Comparison of ENCODE assay signal across 22 cellular contexts in genomic region chr15:77473328-77473727, GRCh38.
"Had no signal": no experiment of that assay in that cellular context is flagged by ENCODE, and none has a peak within 500 bp of the region (broad histone marks: within the 10 kb centered on the region; RNA-seq: fewer than 3 reads in every experiment).

No MANE protein-coding gene starts in this region.

- FAIRE-seq: endometrium, kidney, TTC549 had no signal

- H3K27ac Mint-ChIP-seq: dendritic cell treated with granulocyte-macrophage colony-stimulating factor and Interleukin-4, amounts not matched to agents 40 ng/mL and 50 ng/mL, for 4 days; progenitor cell of endocrine pancreas; stimulated activated naive CD8-positive, alpha-beta T cell treated with anti-CD3 and anti-CD28 coated beads, Interleukin-15, Interleukin-2, amounts not matched to agents 100 ng/mL and 50 ng/mL, for 24 hours had no signal

- H3K27me3 Mint-ChIP-seq: dendritic cell treated with granulocyte-macrophage colony-stimulating factor and Interleukin-4, amounts not matched to agents 40 ng/mL and 50 ng/mL, for 4 days; naive thymus-derived CD4-positive, alpha-beta T cell; progenitor cell of endocrine pancreas; stimulated activated naive CD8-positive, alpha-beta T cell treated with anti-CD3 and anti-CD28 coated beads, Interleukin-15, Interleukin-2, amounts not matched to agents 100 ng/mL and 50 ng/mL, for 24 hours had no signal

- H3K27me3 ChIP-seq: cardiac muscle cell, foreskin keratinocyte, tibial nerve had no signal

- ATAC-seq: foreskin keratinocyte; naive thymus-derived CD4-positive, alpha-beta T cell had no signal

- H3K4me3 ChIP-seq: cardiac muscle cell, lung, tibial nerve had no signal

- H3K9me3 ChIP-seq: tibial nerve had no signal

- H3K4me3 Mint-ChIP-seq: dendritic cell treated with granulocyte-macrophage colony-stimulating factor and Interleukin-4, amounts not matched to agents 40 ng/mL and 50 ng/mL, for 4 days; naive thymus-derived CD4-positive, alpha-beta T cell; neural crest cell; stimulated activated naive CD8-positive, alpha-beta T cell treated with anti-CD3 and anti-CD28 coated beads, Interleukin-15, Interleukin-2, amounts not matched to agents 100 ng/mL and 50 ng/mL, for 24 hours had no signal

- H3K27ac ChIP-seq: foreskin keratinocyte, tibial nerve, WERI-Rb-1 had no signal

- H3K4me1 ChIP-seq: foreskin keratinocyte, tibial nerve had no signal

- H3K9me3 Mint-ChIP-seq: dendritic cell treated with granulocyte-macrophage colony-stimulating factor and Interleukin-4, amounts not matched to agents 40 ng/mL and 50 ng/mL, for 4 days; naive thymus-derived CD4-positive, alpha-beta T cell; stimulated activated naive CD8-positive, alpha-beta T cell treated with anti-CD3 and anti-CD28 coated beads, Interleukin-15, Interleukin-2, amounts not matched to agents 100 ng/mL and 50 ng/mL, for 24 hours had no signal

- DNase-seq: activated CD4-positive, alpha-beta T cell treated with anti-CD3 and anti-CD28 coated beads for 1 hour; activated naive CD4-positive, alpha-beta T cell treated with Interleukin-2 at 50 U/mL for 16 hours; activated T-cell treated with anti-CD3 and anti-CD28 coated beads, Interleukin-2, amount 50 U/mL, for 1 hour; amygdala; effector CD4-positive, alpha-beta T cell; foreskin keratinocyte; kidney; naive thymus-derived CD4-positive, alpha-beta T cell; occipital lobe; stimulated activated CD4-positive, alpha-beta T cell treated with anti-CD3 and anti-CD28 coated beads, Interleukin-12 subunit alpha, Interleukin-12 subunit beta, amount 100 ng/mL, for 4 hours; stimulated activated CD4-positive, alpha-beta T cell treated with anti-CD3 and anti-CD28 coated beads, Interleukin-4, amount 100 ng/mL, for 4 hours; T-helper 1 cell; WERI-Rb-1 had no signal
